Comparison of ENCODE assay signal across 33 cellular contexts in genomic region chr5:172747471-172747870, GRCh38. TPM values are rescaled to one million over a fixed set of nuclear protein-coding genes. Genes with fewer than 3 reads are reported as not detected.
DNase-seq lines count a peak whose midpoint lies in the region; ATAC-seq, FAIRE-seq and TF ChIP-seq lines count a peak whose summit lies in the region.
"Had no signal": no experiment of that assay in that cellular context is flagged by ENCODE, and none has a peak within 500 bp of the region (broad histone marks: within the 10 kb centered on the region; RNA-seq: fewer than 3 reads in every experiment).

No MANE protein-coding gene starts in this region.

- H3K27ac ChIP-seq in K562 (ENCODE audit: extremely low read depth, low read depth, low read length) (no peak overlapping the region), esophagus (ENCODE audit: low read depth in 2 of 2, low read length in 1 of 2) (peak overlapping the region; percentile 69 to 74), temporal lobe (ENCODE audit: low read depth, low read length) (peak overlapping the region; percentile 76)
- H3K27ac ChIP-seq: body of pancreas, C4-2B, SJCRH30 had no signal

- no peak overlapping the region for H3K9ac ChIP-seq in K562 (ENCODE audit: insufficient read depth in 1 of 2, low read depth in 2 of 2, low read length in 2 of 2)
- H3K9ac ChIP-seq: parathyroid adenoma had no signal

- no peak for TF ChIP-seq POLR2A in K562 (conservative IDR thresholded peaks at IDR 0.05)

- no peak for DNase-seq in K562 (ENCODE audit: extremely low read depth in 1 of 4, low spot score in 3 of 4)
- DNase-seq in posterior vena cava (ENCODE audit: low spot score) = peak; percentile 37
- no peak for DNase-seq in activated CD4-positive, CD25-positive, alpha-beta regulatory T cell treated with anti-CD3 and anti-CD28 coated beads, Interleukin-2, amount 50 U/mL, for 72 hours
- no peak for DNase-seq in effector CD4-positive, alpha-beta T cell
- no peak for DNase-seq in RKO (ENCODE audit: low spot score)
- DNase-seq: activated CD4-positive, alpha-beta T cell treated with anti-CD3 and anti-CD28 coated beads, Interleukin-2, amount 50 U/mL, for 1 hour; activated CD8-positive, alpha-beta memory T cell treated with anti-CD3 and anti-CD28 coated beads, Interleukin-2, amount 10 ng/mL, durations not matched to agents 7 days and 5 days; activated naive CD8-positive, alpha-beta T cell treated with anti-CD3 and anti-CD28 coated beads, Interleukin-2, amount 50 U/mL, for 24 hours; activated T-cell treated with anti-CD3 and anti-CD28 coated beads, Interleukin-2, amount 50 U/mL, for 48 hours; body of pancreas; Caco-2; DMS79 treated with DMSO at 0.1 percent for 48 hours; erythroblast; foreskin melanocyte; GF-D8; KG1; left lung; MG63; NCI-H1417; NCI-H2081; NCI-H2227 treated with DMSO at 0.1 percent for 48 hours; NCI-H526 treated with DMSO at 0.1 percent for 48 hours; Peyer's patch; SJCRH30; T1000; uterus had no signal

- no TSS peak for BruUV-seq in K562 (replicated peaks; lab: Mats Ljungman, UMichigan)

- no peak for TF ChIP-seq RAD21 in K562 (CRISPR knock-in tag; conservative IDR thresholded peaks at IDR 0.05 in 1 of 2, IDR thresholded peaks at IDR 0.05 in 1 of 2)

- no peak for ATAC-seq in K562
- ATAC-seq: activated CD8-positive, alpha-beta memory T cell treated with anti-CD3 and anti-CD28 coated beads, Interleukin-2, amount 10 ng/mL, durations not matched to agents 7 days and 5 days; activated naive CD8-positive, alpha-beta T cell treated with anti-CD3 and anti-CD28 coated beads, Interleukin-2, amount 50 U/mL, for 24 hours; body of pancreas; left lung had no signal

- H3K9me1 ChIP-seq in K562 (ENCODE audit: control insufficient read depth, insufficient read depth, low read length) = no peaks in the 10 kb centered on the region

- in situ Hi-C loops in K562 (cut with MboI) = no loop called here

- H4K20me1 ChIP-seq in K562 (replicated peaks; ENCODE audit: control insufficient read depth, insufficient read depth, low read length) = no peaks in the 10 kb centered on the region

- peaks cover 5% of the 10 kb centered on the region for H3K9me3 ChIP-seq in K562 (replicated peaks; ENCODE audit: control insufficient read depth, insufficient read depth, low read depth, low read length)
- no peaks in the 10 kb centered on the region for H3K9me3 ChIP-seq in esophagus (ENCODE audit: control insufficient read depth in 2 of 2, insufficient read depth in 1 of 2, low read depth in 1 of 2, low read length in 1 of 2)
- H3K9me3 ChIP-seq: body of pancreas, Caco-2, HAP-1, left lung, Peyer's patch, SJCRH30, uterus had no signal

- no peaks in the 10 kb centered on the region for H3K79me2 ChIP-seq in K562 (ENCODE audit: control insufficient read depth, insufficient read depth, low read length)
- H3K79me2 ChIP-seq: parathyroid adenoma had no signal

- H3K4me1 ChIP-seq in K562 (replicated peaks in 1 of 2; ENCODE audit: control insufficient read depth in 2 of 2, insufficient read depth in 2 of 2, low read length in 2 of 2) (peaks cover 4 to 16% of the 10 kb centered on the region in 2 experiments; a peak in 4 of 5 replicates), esophagus (ENCODE audit: control insufficient read depth in 2 of 2, insufficient read depth in 2 of 2, low read length in 1 of 2) (peaks cover 0 to 14% of the 10 kb centered on the region in 2 donors)
- H3K4me1 ChIP-seq: Caco-2, HAP-1, parathyroid adenoma had no signal

- H2AFZ ChIP-seq in K562 (ENCODE audit: low read depth, low read length) = no peak overlapping the region
- H2AFZ ChIP-seq: parathyroid adenoma had no signal

- no peak for TF ChIP-seq EP300 in K562 (IDR thresholded peaks at IDR 0.05; ENCODE audit: low read length)

- no peak for FAIRE-seq in K562 (lab: Jason Lieb, UNC)
- FAIRE-seq: GM19239, HTR-8/SVneo had no signal

- H3K4me3 ChIP-seq in K562 = no peak overlapping the region
- no peak overlapping the region for H3K4me3 ChIP-seq in esophagus (ENCODE audit: low read depth in 1 of 2, low read length in 2 of 2)
- H3K4me3 ChIP-seq: body of pancreas, HAP-1, left lung, MG63, Peyer's patch, SJCRH30, uterus had no signal

- H3K27me3 ChIP-seq in K562 (ENCODE audit: control insufficient read depth in 2 of 2, insufficient read depth in 2 of 2, low read length in 2 of 2) (peaks cover 26 to 38% of the 10 kb centered on the region in 2 experiments), esophagus (ENCODE audit: control insufficient read depth in 1 of 2, insufficient read depth in 2 of 2, low read length in 2 of 2) (no peaks in the 10 kb centered on the region)
- H3K27me3 ChIP-seq: body of pancreas, left lung, MG63, Peyer's patch, uterus had no signal

- no peaks in the 10 kb centered on the region for H3K36me3 ChIP-seq in K562 (ENCODE audit: control insufficient read depth, insufficient read depth, low read length)
- no peaks in the 10 kb centered on the region for H3K36me3 ChIP-seq in esophagus (ENCODE audit: control insufficient read depth in 2 of 2, insufficient read depth in 2 of 2, low read length in 1 of 2)
- H3K36me3 ChIP-seq: HAP-1, left lung, MG63, Peyer's patch, SJCRH30, uterus had no signal

- H3K4me2 ChIP-seq in K562 (ENCODE audit: insufficient read depth, low read length) = no peak overlapping the region

- POLR2A ChIA-PET in K562 (lab: Yijun Ruan, JAX) = no interaction called here

- TF ChIP-seq CTCF in K562 (IDR thresholded peaks at IDR 0.05 in 2 of 3, conservative IDR thresholded peaks at IDR 0.05 in 1 of 3; ENCODE audit: insufficient read depth in 2 of 3, low read depth in 1 of 3, low read length in 3 of 3) = no peak

- CTCF ChIA-PET in K562 (lab: Yijun Ruan, JAX; ENCODE audit: low intra/inter-chr PET ratio) = no interaction called here

- intact Hi-C loops in K562 (cut with micrococcal nuclease) (no loop called here), posterior vena cava (cut with DNase I) (no loop called here)

- WGBS in K562 (ENCODE audit: insufficient coverage, low coverage, missing lambda C conversion rate) = 0% methylated on average over 3 of the region's 3 CpGs
- WGBS in esophagus, 2 donors = 56 to 59% methylated on average over 3 of the region's 3 CpGs

TF ChIP-seq in K562, 482 proteins besides CTCF, POLR2A, EP300 and RAD21:
- TF ChIP-seq CBX3 (IDR thresholded peaks at IDR 0.05; ENCODE audit: borderline replicate concordance in 1 of 2, low read length in 2 of 2) (peak in 1 of 2 experiments; percentile 70; a peak in 1 of 3 replicates), HLTF (IDR thresholded peaks at IDR 0.05) (0 out of 2 replicates have a peak, but pooled peaks have one; percentile 40), TRIM24 (IDR thresholded peaks at IDR 0.05) (peak; percentile 14 to 29; a peak in 1 of 4 replicates), NR3C1 (CRISPR knock-in tag; IDR thresholded peaks at IDR 0.05) (no peak), TRIM28 (IDR thresholded peaks at IDR 0.05) (0 out of 2 replicates have a peak, but pooled peaks have one; percentile 32)
TF ChIP-seq in K562: peak in this region for 4.

RNA-seq across cellular contexts. Expression of gene DUSP1, which starts 23.5 kb away (rescaled TPM):
- total RNA-seq in K562 (2011; cell fraction: chromatin; rRNA removed; ENCODE audit: low replicate concordance) = 11.5 and 24.3 TPM in 2 replicates
- 32.5 and 33.0 TPM in 2 replicates for total RNA-seq in K562 (2011; cell fraction: nucleolus; rRNA removed)
- total RNA-seq in K562 (2011; cell fraction: nucleoplasm; rRNA removed) = 17.9 and 22.4 TPM in 2 replicates
- 12.8 and 18.9 TPM in 2 replicates for total RNA-seq in K562 (2014; rRNA removed)
- 5.0 and 7.3 TPM in 2 replicates for total RNA-seq in K562 (2014; rRNA removed; fragmentation: Illumina TruSeq; extraction: Trizol)
- 4.4 and 4.8 TPM in 2 replicates for total RNA-seq in K562 (2015; rRNA removed; fragmentation: Illumina TruSeq; extraction: Trizol)
- 14.2 and 17.1 TPM in 2 replicates for total RNA-seq in K562 (2021)
- polyA plus RNA-seq in K562 (2011; rRNA removed) = 12.6 and 13.3 TPM in 2 replicates
- 16.2 and 25.8 TPM in 2 replicates for polyA plus RNA-seq in K562 (2011; cell fraction: cytosol; rRNA removed)
- 26.5 and 30.4 TPM in 2 replicates for polyA plus RNA-seq in K562 (2011; cell fraction: nucleus; rRNA removed)
- 8.3 and 11.4 TPM in 2 replicates for polyA plus RNA-seq in K562 (2012)
- polyA plus RNA-seq in K562 (2014; fragmentation: Illumina TruSeq; extraction: Trizol) = 8.0 and 8.5 TPM in 2 replicates
- polyA plus RNA-seq in K562 (2014; fragmentation: Nextera tagmentation; extraction: Ambion mirVana) = 1 to 10 TPM; 2.1 to 3.0 TPM
- polyA plus RNA-seq in K562 (2014; rRNA removed) = 10.1 and 14.1 TPM in 2 replicates
- polyA minus RNA-seq in K562 (2011; rRNA and poly(A)+ RNA removed) = 13.6 and 20.8 TPM in 2 replicates
- polyA minus RNA-seq in K562 (2011; cell fraction: cytosol; rRNA and poly(A)+ RNA removed) = 13.5 and 14.0 TPM in 2 replicates
- polyA minus RNA-seq in K562 (2011; cell fraction: nucleus; rRNA and poly(A)+ RNA removed) = 23.3 and 31.2 TPM in 2 replicates
- polyA plus RNA-seq in esophagus = 100 to 1,000 TPM in 1 of 2 donors, 10 to 100 TPM in 1; 90.4 to 129 TPM
- total RNA-seq in posterior vena cava = 1,000 to 10,000 TPM in 1 of 2 donors, 100 to 1,000 TPM in 1; 445 to 1,411 TPM
- 58.5 TPM for total RNA-seq in temporal lobe
